Comparison of ENCODE assay signal across 1 cellular context in the genomic region with DNA sequence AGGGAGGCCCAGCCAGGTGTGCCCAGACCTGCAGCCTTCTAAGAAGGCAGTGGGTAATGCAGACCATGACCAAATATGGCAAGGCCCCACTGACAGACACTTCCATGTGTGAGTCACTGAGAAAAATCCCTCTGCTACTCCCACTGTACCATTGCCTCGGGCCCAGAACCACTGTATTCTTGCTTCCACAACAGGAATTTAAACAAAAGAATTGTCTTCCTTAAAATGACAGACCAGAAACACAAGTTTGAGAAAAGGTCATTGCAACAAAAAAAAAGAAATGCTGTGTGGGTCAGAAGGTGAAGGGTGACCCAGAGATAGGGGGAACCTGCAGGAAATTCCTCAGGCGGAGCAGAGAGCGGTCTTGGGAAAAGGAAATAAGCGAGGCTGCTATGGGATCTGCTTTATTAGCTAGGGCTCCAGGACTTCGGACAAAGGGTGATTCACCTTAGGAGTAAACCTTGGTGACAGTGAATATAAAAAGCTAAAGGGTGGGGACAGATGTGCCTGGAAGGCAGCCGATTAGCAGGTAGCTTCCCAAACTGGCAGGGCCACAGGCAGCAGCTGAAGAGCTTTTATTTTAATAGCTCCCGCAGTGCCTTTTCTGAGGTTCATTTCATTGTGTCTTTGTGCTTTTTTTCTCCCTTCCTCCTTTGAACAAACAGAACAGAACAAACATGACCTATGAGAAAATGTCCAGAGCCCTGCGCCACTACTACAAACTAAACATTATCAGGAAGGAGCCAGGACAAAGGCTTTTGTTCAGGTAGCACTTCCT.
TF ChIP-seq lines count a peak whose summit lies in the region.

No MANE protein-coding gene starts in this region.

TF ChIP-seq in HepG2, 621 proteins besides CTCF, POLR2A, EP300 and RAD21 (continued from another document and continues in another):
- TF ChIP-seq, protein P1, sequence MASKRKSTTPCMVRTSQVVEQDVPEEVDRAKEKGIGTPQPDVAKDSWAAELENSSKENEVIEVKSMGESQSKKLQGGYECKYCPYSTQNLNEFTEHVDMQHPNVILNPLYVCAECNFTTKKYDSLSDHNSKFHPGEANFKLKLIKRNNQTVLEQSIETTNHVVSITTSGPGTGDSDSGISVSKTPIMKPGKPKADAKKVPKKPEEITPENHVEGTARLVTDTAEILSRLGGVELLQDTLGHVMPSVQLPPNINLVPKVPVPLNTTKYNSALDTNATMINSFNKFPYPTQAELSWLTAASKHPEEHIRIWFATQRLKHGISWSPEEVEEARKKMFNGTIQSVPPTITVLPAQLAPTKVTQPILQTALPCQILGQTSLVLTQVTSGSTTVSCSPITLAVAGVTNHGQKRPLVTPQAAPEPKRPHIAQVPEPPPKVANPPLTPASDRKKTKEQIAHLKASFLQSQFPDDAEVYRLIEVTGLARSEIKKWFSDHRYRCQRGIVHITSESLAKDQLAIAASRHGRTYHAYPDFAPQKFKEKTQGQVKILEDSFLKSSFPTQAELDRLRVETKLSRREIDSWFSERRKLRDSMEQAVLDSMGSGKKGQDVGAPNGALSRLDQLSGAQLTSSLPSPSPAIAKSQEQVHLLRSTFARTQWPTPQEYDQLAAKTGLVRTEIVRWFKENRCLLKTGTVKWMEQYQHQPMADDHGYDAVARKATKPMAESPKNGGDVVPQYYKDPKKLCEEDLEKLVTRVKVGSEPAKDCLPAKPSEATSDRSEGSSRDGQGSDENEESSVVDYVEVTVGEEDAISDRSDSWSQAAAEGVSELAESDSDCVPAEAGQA (IDR thresholded peaks at IDR 0.05; ENCODE audit: low read depth): no peak
- TF ChIP-seq, protein P1 (CRISPR knock-in tag; IDR thresholded peaks at IDR 0.05; ENCODE audit: borderline replicate concordance): no peak
- TF ChIP-seq, protein P2, sequence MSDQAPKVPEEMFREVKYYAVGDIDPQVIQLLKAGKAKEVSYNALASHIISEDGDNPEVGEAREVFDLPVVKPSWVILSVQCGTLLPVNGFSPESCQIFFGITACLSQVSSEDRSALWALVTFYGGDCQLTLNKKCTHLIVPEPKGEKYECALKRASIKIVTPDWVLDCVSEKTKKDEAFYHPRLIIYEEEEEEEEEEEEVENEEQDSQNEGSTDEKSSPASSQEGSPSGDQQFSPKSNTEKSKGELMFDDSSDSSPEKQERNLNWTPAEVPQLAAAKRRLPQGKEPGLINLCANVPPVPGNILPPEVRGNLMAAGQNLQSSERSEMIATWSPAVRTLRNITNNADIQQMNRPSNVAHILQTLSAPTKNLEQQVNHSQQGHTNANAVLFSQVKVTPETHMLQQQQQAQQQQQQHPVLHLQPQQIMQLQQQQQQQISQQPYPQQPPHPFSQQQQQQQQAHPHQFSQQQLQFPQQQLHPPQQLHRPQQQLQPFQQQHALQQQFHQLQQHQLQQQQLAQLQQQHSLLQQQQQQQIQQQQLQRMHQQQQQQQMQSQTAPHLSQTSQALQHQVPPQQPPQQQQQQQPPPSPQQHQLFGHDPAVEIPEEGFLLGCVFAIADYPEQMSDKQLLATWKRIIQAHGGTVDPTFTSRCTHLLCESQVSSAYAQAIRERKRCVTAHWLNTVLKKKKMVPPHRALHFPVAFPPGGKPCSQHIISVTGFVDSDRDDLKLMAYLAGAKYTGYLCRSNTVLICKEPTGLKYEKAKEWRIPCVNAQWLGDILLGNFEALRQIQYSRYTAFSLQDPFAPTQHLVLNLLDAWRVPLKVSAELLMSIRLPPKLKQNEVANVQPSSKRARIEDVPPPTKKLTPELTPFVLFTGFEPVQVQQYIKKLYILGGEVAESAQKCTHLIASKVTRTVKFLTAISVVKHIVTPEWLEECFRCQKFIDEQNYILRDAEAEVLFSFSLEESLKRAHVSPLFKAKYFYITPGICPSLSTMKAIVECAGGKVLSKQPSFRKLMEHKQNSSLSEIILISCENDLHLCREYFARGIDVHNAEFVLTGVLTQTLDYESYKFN (CRISPR knock-in tag; conservative IDR thresholded peaks at IDR 0.05): peak; percentile 85
- TF ChIP-seq ZNF326 (CRISPR knock-in tag; IDR thresholded peaks at IDR 0.05; ENCODE audit: borderline replicate concordance): no peak
- TF ChIP-seq, protein P3, sequence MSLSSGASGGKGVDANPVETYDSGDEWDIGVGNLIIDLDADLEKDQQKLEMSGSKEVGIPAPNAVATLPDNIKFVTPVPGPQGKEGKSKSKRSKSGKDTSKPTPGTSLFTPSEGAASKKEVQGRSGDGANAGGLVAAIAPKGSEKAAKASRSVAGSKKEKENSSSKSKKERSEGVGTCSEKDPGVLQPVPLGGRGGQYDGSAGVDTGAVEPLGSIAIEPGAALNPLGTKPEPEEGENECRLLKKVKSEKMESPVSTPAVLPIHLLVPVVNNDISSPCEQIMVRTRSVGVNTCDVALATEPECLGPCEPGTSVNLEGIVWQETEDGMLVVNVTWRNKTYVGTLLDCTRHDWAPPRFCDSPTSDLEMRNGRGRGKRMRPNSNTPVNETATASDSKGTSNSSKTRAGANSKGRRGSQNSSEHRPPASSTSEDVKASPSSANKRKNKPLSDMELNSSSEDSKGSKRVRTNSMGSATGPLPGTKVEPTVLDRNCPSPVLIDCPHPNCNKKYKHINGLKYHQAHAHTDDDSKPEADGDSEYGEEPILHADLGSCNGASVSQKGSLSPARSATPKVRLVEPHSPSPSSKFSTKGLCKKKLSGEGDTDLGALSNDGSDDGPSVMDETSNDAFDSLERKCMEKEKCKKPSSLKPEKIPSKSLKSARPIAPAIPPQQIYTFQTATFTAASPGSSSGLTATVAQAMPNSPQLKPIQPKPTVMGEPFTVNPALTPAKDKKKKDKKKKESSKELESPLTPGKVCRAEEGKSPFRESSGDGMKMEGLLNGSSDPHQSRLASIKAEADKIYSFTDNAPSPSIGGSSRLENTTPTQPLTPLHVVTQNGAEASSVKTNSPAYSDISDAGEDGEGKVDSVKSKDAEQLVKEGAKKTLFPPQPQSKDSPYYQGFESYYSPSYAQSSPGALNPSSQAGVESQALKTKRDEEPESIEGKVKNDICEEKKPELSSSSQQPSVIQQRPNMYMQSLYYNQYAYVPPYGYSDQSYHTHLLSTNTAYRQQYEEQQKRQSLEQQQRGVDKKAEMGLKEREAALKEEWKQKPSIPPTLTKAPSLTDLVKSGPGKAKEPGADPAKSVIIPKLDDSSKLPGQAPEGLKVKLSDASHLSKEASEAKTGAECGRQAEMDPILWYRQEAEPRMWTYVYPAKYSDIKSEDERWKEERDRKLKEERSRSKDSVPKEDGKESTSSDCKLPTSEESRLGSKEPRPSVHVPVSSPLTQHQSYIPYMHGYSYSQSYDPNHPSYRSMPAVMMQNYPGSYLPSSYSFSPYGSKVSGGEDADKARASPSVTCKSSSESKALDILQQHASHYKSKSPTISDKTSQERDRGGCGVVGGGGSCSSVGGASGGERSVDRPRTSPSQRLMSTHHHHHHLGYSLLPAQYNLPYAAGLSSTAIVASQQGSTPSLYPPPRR (CRISPR knock-in tag; IDR thresholded peaks at IDR 0.05; ENCODE audit: borderline replicate concordance): peak; percentile 39; the same call in 1 of the 2 replicates
- TF ChIP-seq, protein P4, sequence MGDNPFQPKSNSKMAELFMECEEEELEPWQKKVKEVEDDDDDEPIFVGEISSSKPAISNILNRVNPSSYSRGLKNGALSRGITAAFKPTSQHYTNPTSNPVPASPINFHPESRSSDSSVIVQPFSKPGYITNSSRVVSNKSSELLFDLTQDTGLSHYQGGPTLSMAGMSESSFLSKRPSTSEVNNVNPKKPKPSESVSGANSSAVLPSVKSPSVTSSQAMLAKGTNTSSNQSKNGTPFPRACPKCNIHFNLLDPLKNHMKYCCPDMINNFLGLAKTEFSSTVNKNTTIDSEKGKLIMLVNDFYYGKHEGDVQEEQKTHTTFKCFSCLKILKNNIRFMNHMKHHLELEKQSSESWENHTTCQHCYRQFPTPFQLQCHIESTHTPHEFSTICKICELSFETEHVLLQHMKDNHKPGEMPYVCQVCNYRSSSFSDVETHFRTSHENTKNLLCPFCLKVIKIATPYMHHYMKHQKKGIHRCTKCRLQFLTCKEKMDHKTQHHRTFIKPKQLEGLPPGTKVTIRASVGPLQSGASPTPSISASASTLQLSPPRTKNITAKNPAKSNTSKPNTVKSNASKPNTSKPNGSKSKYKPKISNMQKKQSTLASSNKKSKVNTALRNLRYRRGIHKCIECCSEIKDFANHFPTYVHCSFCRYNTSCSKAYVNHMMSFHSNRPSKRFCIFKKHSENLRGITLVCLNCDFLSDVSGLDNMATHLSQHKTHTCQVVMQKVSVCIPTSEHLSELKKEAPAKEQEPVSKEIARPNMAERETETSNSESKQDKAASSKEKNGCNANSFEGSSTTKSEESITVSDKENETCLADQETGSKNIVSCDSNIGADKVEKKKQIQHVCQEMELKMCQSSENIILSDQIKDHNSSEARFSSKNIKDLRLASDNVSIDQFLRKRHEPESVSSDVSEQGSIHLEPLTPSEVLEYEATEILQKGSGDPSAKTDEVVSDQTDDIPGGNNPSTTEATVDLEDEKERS (CRISPR knock-in tag; IDR thresholded peaks at IDR 0.05): no peak
- TF ChIP-seq, protein P5, sequence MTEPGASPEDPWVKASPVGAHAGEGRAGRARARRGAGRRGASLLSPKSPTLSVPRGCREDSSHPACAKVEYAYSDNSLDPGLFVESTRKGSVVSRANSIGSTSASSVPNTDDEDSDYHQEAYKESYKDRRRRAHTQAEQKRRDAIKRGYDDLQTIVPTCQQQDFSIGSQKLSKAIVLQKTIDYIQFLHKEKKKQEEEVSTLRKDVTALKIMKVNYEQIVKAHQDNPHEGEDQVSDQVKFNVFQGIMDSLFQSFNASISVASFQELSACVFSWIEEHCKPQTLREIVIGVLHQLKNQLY (CRISPR knock-in tag; IDR thresholded peaks at IDR 0.05): no peak
- TF ChIP-seq ZNF777 (CRISPR knock-in tag; IDR thresholded peaks at IDR 0.05): no peak
- TF ChIP-seq, protein P6, sequence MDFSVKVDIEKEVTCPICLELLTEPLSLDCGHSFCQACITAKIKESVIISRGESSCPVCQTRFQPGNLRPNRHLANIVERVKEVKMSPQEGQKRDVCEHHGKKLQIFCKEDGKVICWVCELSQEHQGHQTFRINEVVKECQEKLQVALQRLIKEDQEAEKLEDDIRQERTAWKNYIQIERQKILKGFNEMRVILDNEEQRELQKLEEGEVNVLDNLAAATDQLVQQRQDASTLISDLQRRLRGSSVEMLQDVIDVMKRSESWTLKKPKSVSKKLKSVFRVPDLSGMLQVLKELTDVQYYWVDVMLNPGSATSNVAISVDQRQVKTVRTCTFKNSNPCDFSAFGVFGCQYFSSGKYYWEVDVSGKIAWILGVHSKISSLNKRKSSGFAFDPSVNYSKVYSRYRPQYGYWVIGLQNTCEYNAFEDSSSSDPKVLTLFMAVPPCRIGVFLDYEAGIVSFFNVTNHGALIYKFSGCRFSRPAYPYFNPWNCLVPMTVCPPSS (IDR thresholded peaks at IDR 0.05): no peak
- TF ChIP-seq, protein P7, sequence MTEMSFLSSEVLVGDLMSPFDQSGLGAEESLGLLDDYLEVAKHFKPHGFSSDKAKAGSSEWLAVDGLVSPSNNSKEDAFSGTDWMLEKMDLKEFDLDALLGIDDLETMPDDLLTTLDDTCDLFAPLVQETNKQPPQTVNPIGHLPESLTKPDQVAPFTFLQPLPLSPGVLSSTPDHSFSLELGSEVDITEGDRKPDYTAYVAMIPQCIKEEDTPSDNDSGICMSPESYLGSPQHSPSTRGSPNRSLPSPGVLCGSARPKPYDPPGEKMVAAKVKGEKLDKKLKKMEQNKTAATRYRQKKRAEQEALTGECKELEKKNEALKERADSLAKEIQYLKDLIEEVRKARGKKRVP (CRISPR knock-in tag; IDR thresholded peaks at IDR 0.05): no peak
- TF ChIP-seq, protein P8, sequence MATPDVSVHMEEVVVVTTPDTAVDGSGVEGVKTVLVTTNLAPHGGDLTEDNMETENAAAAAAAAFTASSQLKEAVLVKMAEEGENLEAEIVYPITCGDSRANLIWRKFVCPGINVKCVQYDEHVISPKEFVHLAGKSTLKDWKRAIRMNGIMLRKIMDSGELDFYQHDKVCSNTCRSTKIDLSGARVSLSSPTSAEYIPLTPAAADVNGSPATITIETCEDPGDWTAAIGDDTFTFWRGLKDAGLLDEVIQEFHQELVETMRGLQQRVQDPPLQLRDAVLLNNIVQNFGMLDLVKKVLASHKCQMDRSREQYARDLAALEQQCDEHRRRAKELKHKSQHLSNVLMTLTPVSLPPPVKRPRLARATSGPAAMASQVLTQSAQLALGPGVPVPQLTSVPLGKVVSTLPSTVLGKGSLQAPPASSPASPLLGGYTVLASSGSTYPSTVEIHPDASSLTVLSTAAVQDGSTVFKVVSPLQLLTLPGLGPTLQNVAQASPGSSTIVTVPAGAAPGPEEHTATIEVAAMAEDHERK (CRISPR knock-in tag; IDR thresholded peaks at IDR 0.05; ENCODE audit: low read depth): no peak
- no peak for TF ChIP-seq NONO (IDR thresholded peaks at IDR 0.05)
- no peak for TF ChIP-seq NONO (CRISPR knock-in tag; conservative IDR thresholded peaks at IDR 0.05)
- TF ChIP-seq PITX1 (CRISPR knock-in tag; IDR thresholded peaks at IDR 0.05): no peak
- TF ChIP-seq NR3C1 (CRISPR knock-in tag; IDR thresholded peaks at IDR 0.05): no peak
- TF ChIP-seq, protein P9, sequence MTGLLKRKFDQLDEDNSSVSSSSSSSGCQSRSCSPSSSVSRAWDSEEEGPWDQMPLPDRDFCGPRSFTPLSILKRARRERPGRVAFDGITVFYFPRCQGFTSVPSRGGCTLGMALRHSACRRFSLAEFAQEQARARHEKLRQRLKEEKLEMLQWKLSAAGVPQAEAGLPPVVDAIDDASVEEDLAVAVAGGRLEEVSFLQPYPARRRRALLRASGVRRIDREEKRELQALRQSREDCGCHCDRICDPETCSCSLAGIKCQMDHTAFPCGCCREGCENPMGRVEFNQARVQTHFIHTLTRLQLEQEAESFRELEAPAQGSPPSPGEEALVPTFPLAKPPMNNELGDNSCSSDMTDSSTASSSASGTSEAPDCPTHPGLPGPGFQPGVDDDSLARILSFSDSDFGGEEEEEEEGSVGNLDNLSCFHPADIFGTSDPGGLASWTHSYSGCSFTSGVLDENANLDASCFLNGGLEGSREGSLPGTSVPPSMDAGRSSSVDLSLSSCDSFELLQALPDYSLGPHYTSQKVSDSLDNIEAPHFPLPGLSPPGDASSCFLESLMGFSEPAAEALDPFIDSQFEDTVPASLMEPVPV (CRISPR knock-in tag; IDR thresholded peaks at IDR 0.05): no peak
- TF ChIP-seq ZNF788 (CRISPR knock-in tag; IDR thresholded peaks at IDR 0.05; ENCODE audit: borderline replicate concordance): no peak
- TF ChIP-seq, protein P10, sequence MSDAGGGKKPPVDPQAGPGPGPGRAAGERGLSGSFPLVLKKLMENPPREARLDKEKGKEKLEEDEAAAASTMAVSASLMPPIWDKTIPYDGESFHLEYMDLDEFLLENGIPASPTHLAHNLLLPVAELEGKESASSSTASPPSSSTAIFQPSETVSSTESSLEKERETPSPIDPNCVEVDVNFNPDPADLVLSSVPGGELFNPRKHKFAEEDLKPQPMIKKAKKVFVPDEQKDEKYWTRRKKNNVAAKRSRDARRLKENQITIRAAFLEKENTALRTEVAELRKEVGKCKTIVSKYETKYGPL (CRISPR knock-in tag; IDR thresholded peaks at IDR 0.05): no peak
- TF ChIP-seq ZNF354B (CRISPR knock-in tag; IDR thresholded peaks at IDR 0.05): no peak
